In genomic region chr5:172007153-172007794, GRCh38 we compare ENCODE assay signal across 8 cellular contexts. TPM values are rescaled to one million over a fixed set of nuclear protein-coding genes. Genes with fewer than 3 reads are reported as not detected.
A peak's percentile ranks its signal among the peaks of the same experiment; 100 is the strongest.
DNase-seq lines count a peak whose midpoint lies in the region; ATAC-seq, FAIRE-seq and TF ChIP-seq lines count a peak whose summit lies in the region.

No MANE protein-coding gene starts in this region.

- 0 to 1% (median 0%) methylated on average over 24 of the region's 24 CpGs for WGBS in small intestine, 3 donors

- FAIRE-seq in small intestine (lab: Jason Lieb, UNC) = no peak

- H3K27ac ChIP-seq in small intestine (ENCODE audit: low read depth in 1 of 2, low read length in 1 of 2) = peak overlapping the region; percentile 88 to 99

- no peak for ATAC-seq in activated naive CD8-positive, alpha-beta T cell treated with anti-CD3 and anti-CD28 coated beads, Interleukin-2, amount 50 U/mL, for 24 hours

- peaks cover 15% of the 10 kb centered on the region for H3K36me3 Mint-ChIP-seq in activated naive CD8-positive, alpha-beta T cell treated with anti-CD3 and anti-CD28 coated beads, Interleukin-2, amount 50 U/mL, for 24 hours (ENCODE audit: low read depth)

- H3K9me3 ChIP-seq in iPS-18c (ENCODE audit: control insufficient read depth, insufficient read depth, low read length) (no peaks in the 10 kb centered on the region), small intestine (ENCODE audit: control insufficient read depth, low read depth) (no peaks in the 10 kb centered on the region)

- H3K27ac Mint-ChIP-seq in activated naive CD8-positive, alpha-beta T cell treated with anti-CD3 and anti-CD28 coated beads, Interleukin-2, amount 50 U/mL, for 24 hours = peak overlapping the region; percentile 99

- DNase-seq in GM06990 (ENCODE audit: extremely low read depth, insufficient read length) (no peak), small intestine (peak; percentile 35), GM20000 (ENCODE audit: low spot score) (no peak), GF-D8 (lab: John Stamatoyannopoulos, UW) (no peak), GM19240 (ENCODE audit: insufficient read length, low spot score) (no peak)
- no peak for DNase-seq in Jurkat, Clone E6-1 (ENCODE audit: low read depth, low spot score)
- DNase-seq in activated naive CD8-positive, alpha-beta T cell treated with anti-CD3 and anti-CD28 coated beads, Interleukin-2, amount 50 U/mL, for 24 hours = no peak

- H3K27me3 ChIP-seq in GM06990 (replicated peaks; ENCODE audit: control insufficient read depth, insufficient read depth, low read length) (no peaks in the 10 kb centered on the region), small intestine (ENCODE audit: control insufficient read depth in 2 of 2, insufficient read depth in 2 of 2, low read length in 2 of 2) (no peaks in the 10 kb centered on the region)

- no peaks in the 10 kb centered on the region for H3K9me3 Mint-ChIP-seq in activated naive CD8-positive, alpha-beta T cell treated with anti-CD3 and anti-CD28 coated beads, Interleukin-2, amount 50 U/mL, for 24 hours

- H3K4me3 Mint-ChIP-seq in activated naive CD8-positive, alpha-beta T cell treated with anti-CD3 and anti-CD28 coated beads, Interleukin-2, amount 50 U/mL, for 24 hours = peak overlapping the region; percentile 96

- H3K4me1 Mint-ChIP-seq in activated naive CD8-positive, alpha-beta T cell treated with anti-CD3 and anti-CD28 coated beads, Interleukin-2, amount 50 U/mL, for 24 hours = peaks cover 52% of the 10 kb centered on the region

- H3K27me3 Mint-ChIP-seq in activated naive CD8-positive, alpha-beta T cell treated with anti-CD3 and anti-CD28 coated beads, Interleukin-2, amount 50 U/mL, for 24 hours = no peaks in the 10 kb centered on the region

- H3K4me3 ChIP-seq in GM06990 (replicated peaks; ENCODE audit: low read depth, low read length) (peak overlapping the region; percentile 94), iPS-18c (ENCODE audit: insufficient read depth, low read depth, low read length) (peak overlapping the region; percentile 79), small intestine (ENCODE audit: low read depth in 1 of 2, low read length in 2 of 2) (peak overlapping the region; percentile 29 to 76)
- H3K4me3 ChIP-seq in Jurkat, Clone E6-1 (ENCODE audit: low read length) = peak overlapping the region; percentile 99

- TF ChIP-seq CTCF in GM06990 (IDR thresholded peaks at IDR 0.05; ENCODE audit: insufficient read depth, low read length, poor library complexity, severe bottlenecking) = no peak
- TF ChIP-seq CTCF in GM20000 (IDR thresholded peaks at IDR 0.05; ENCODE audit: extremely low read depth, missing control alignments) = no peak

- H3K4me1 ChIP-seq in small intestine (ENCODE audit: control insufficient read depth in 2 of 2, insufficient read depth in 1 of 2, low read depth in 1 of 2, low read length in 1 of 2) = peaks cover 6 to 8% of the 10 kb centered on the region in 2 donors

- H3K36me3 ChIP-seq in GM06990 (ENCODE audit: control insufficient read depth, insufficient read depth, low read length) (no peaks in the 10 kb centered on the region), small intestine (ENCODE audit: control insufficient read depth in 2 of 2, insufficient read depth in 2 of 2, low read length in 2 of 2) (no peaks in the 10 kb centered on the region)

RNA-seq across cellular contexts. Expression of gene FBXW11, which starts 0.8 kb away (rescaled TPM):
- polyA plus RNA-seq in Jurkat, Clone E6-1 (2012; ENCODE audit: insufficient read depth, insufficient read length) = 24.2 TPM
- polyA plus RNA-seq in small intestine = 10 to 100 TPM; 12.2 to 18.6 (median 13.0) TPM
